17 cellular contexts compared by ENCODE assay signal in the genomic region with DNA sequence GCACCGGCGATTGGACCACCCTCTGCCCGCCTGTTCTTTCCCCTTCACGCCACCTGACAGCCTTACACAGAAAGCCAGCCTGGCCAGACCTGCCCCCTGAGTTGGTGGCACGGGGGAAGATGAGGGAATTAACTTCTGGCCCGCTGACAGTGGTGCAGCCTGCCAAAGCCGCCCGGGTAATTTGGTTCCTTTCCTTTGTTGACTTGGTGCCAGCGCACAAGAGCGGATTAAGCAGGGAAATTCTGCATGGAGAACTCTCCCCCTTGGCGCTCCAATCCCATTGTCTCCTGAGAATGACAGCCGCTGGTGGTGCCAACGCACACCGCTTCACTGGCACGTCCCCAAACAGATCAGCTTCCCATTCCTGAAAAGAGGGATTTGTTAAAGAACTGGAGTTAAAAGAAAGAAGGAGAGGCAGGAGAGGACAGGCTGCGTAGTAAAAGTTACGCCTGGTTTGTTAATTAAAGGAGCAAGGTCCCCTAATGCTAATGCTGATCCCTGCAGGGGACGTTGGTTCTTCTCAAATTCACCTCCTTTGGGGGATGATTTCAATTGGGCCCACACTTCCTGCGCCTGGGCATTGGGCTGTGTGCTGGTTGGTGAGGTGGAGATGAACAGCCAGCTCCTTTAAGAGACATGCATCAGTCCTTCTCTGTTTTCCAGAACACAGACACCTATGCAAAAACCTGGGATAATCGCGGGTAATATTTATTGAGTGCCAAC.
DNase-seq lines count a peak whose midpoint lies in the region; ATAC-seq and TF ChIP-seq lines count a peak whose summit lies in the region.
"Had no signal": no experiment of that assay in that cellular context is flagged by ENCODE, and none has a peak within 500 bp of the region (broad histone marks: within the 10 kb centered on the region; RNA-seq: fewer than 3 reads in every experiment).

No MANE protein-coding gene starts in this region.

- H3K79me1 ChIP-seq in neuronal stem cell (ENCODE audit: low read depth, low read length) = no peaks in the 10 kb centered on the region

- peaks cover 3% of the 10 kb centered on the region for H3K9me3 Mint-ChIP-seq in WTC11
- H3K9me3 Mint-ChIP-seq: activated CD4-positive, alpha-beta T cell treated with anti-CD3 and anti-CD28 coated beads, Interleukin-2, amount 10 ng/mL, durations not matched to agents 7 days and 5 days had no signal

- peaks cover 39% of the 10 kb centered on the region for H3K4me1 Mint-ChIP-seq in WTC11
- H3K4me1 Mint-ChIP-seq: activated CD4-positive, alpha-beta T cell treated with anti-CD3 and anti-CD28 coated beads, Interleukin-2, amount 10 ng/mL, durations not matched to agents 7 days and 5 days had no signal

- H2BK12ac ChIP-seq in neuronal stem cell (ENCODE audit: low read length) = peak overlapping the region; percentile 63

- POLR2A ChIA-PET in WTC11 (lab: Charles Lee) = no interaction called here

- H3K4me3 Mint-ChIP-seq in WTC11 = no peak overlapping the region
- H3K4me3 Mint-ChIP-seq: activated CD4-positive, alpha-beta T cell treated with anti-CD3 and anti-CD28 coated beads, Interleukin-2, amount 10 ng/mL, durations not matched to agents 7 days and 5 days had no signal

- CTCF ChIA-PET in WTC11 (lab: Charles Lee) = interaction anchor here (0.9 to 1.3 kb wide), 2 partner anchors 9 to 55 kb away, joined by 3 to 4 read pairs; no protein-coding TSS in a partner anchor

- H3K27ac ChIP-seq in neuronal stem cell (replicated peaks; ENCODE audit: low read length) = no peak overlapping the region
- H3K27ac ChIP-seq: esophagus muscularis mucosa, heart left ventricle, skin epidermis had no signal

- H3K36me3 Mint-ChIP-seq in WTC11 = no peaks in the 10 kb centered on the region

- no peak overlapping the region for H3K4me2 ChIP-seq in neuronal stem cell (ENCODE audit: insufficient read depth, low read length, poor library complexity, severe bottlenecking)

- no peak overlapping the region for H2BK5ac ChIP-seq in neuronal stem cell (ENCODE audit: low read length)

- H3K14ac ChIP-seq in neuronal stem cell (ENCODE audit: low read length) = no peak overlapping the region

- H4K91ac ChIP-seq in neuronal stem cell (ENCODE audit: low read depth, low read length, poor library complexity) = no peak overlapping the region

- no peak overlapping the region for H2BK120ac ChIP-seq in neuronal stem cell (ENCODE audit: low read depth, low read length)

- H3K9me3 ChIP-seq in neuronal stem cell (replicated peaks in 1 of 2; ENCODE audit: control insufficient read depth in 2 of 2, insufficient read depth in 1 of 2, low read depth in 1 of 2, low read length in 2 of 2) = peaks cover 2 to 3% of the 10 kb centered on the region in 2 donors
- H3K9me3 ChIP-seq: esophagus muscularis mucosa, heart left ventricle had no signal

- ATAC-seq in WTC11 = peak; percentile 60
- ATAC-seq in GM18873 (IDR thresholded peaks at IDR 0.05; ENCODE audit: low FRiP score, unreplicated experiment) = no peak
- ATAC-seq in HG03442 (IDR thresholded peaks at IDR 0.05; ENCODE audit: unreplicated experiment) = no peak
- ATAC-seq: SK-N-SH treated with all-trans-retinoic acid at 6 μM for 48 hours had no signal

- H3K4me1 ChIP-seq in neuronal stem cell (ENCODE audit: control insufficient read depth in 2 of 2, insufficient read depth in 1 of 2, low read depth in 1 of 2, low read length in 2 of 2) = peaks cover 21 to 34% of the 10 kb centered on the region in 2 donors
- H3K4me1 ChIP-seq: heart left ventricle had no signal

- H3K27ac Mint-ChIP-seq in WTC11 = no peak overlapping the region; the same call in 1 of the 2 replicates
- H3K27ac Mint-ChIP-seq: activated CD4-positive, alpha-beta T cell treated with anti-CD3 and anti-CD28 coated beads, Interleukin-2, amount 10 ng/mL, durations not matched to agents 7 days and 5 days had no signal

- no peak for TF ChIP-seq CTCF in WTC11 (IDR thresholded peaks at IDR 0.05)

- WGBS in neuronal stem cell (ENCODE audit: extremely low coverage in 2 of 2, insufficient read length in 2 of 2, insufficient replicate concordance in 1 of 2), 2 donors = no CpG with 5 or more reads among the region's 21 CpGs

- H3K4me3 ChIP-seq in neuronal stem cell (ENCODE audit: low read length in 2 of 2) = no peak overlapping the region
- H3K4me3 ChIP-seq: esophagus muscularis mucosa, heart left ventricle, skin epidermis had no signal

- no peak overlapping the region for H4K8ac ChIP-seq in neuronal stem cell (ENCODE audit: low read depth, low read length)

- no peaks in the 10 kb centered on the region for H3K27me3 ChIP-seq in neuronal stem cell (ENCODE audit: control insufficient read depth in 3 of 3, insufficient read depth in 3 of 3, low read depth in 1 of 3, low read length in 3 of 3)
- H3K27me3 ChIP-seq: esophagus muscularis mucosa, heart left ventricle had no signal

- no peaks in the 10 kb centered on the region; the same call in 1 of the 2 replicates for H3K27me3 Mint-ChIP-seq in WTC11 (ENCODE audit: low read depth)
- H3K27me3 Mint-ChIP-seq: activated CD4-positive, alpha-beta T cell treated with anti-CD3 and anti-CD28 coated beads, Interleukin-2, amount 10 ng/mL, durations not matched to agents 7 days and 5 days had no signal

- peak; percentile 26 for DNase-seq in Daoy (ENCODE audit: low read depth)
- DNase-seq in NCI-H128 (lab: John Stamatoyannopoulos, UW; ENCODE audit: unreplicated experiment) = peak; percentile 74
- DNase-seq in WTC11 (ENCODE audit: low spot score) = no peak
- DNase-seq in neuronal stem cell (ENCODE audit: low spot score) = no peak
- DNase-seq in NCI-H1436 treated with DMSO at 0.1 percent for 48 hours (lab: John Stamatoyannopoulos, UW) = no peak
- DNase-seq in activated CD8-positive, alpha-beta memory T cell treated with anti-CD3 and anti-CD28 coated beads, Interleukin-2, amount 50 U/mL, for 48 hours = no peak
- DNase-seq: activated CD4-positive, alpha-beta T cell treated with anti-CD3 and anti-CD28 coated beads, Interleukin-2, amount 10 ng/mL, durations not matched to agents 7 days and 5 days; activated naive CD4-positive, alpha-beta T cell treated with anti-CD3 and anti-CD28 coated beads, Interleukin-2, amount 50 U/mL, for 16 hours; AML-193; NCI-H510A; occipital lobe had no signal

- H3K23ac ChIP-seq in neuronal stem cell (ENCODE audit: low read depth, low read length, poor library complexity) = no peak overlapping the region

- H3K36me3 ChIP-seq in neuronal stem cell (replicated peaks in 1 of 2; ENCODE audit: control insufficient read depth in 2 of 2, insufficient read depth in 2 of 2, low read length in 2 of 2) = no peaks in the 10 kb centered on the region
- H3K36me3 ChIP-seq: esophagus muscularis mucosa, heart left ventricle had no signal

- peak overlapping the region; percentile 73 for H3K18ac ChIP-seq in neuronal stem cell (ENCODE audit: low read length)

- no peak overlapping the region for H3K9ac ChIP-seq in neuronal stem cell (ENCODE audit: low read depth, low read length, poor library complexity)

- peak overlapping the region; percentile 79 for H2AK5ac ChIP-seq in neuronal stem cell (ENCODE audit: low read depth, low read length)

- peak overlapping the region; percentile 45 for H2BK15ac ChIP-seq in neuronal stem cell (ENCODE audit: low read length)

- no peak overlapping the region for H3K4ac ChIP-seq in neuronal stem cell (ENCODE audit: low read length)

- no peak overlapping the region for H2AFZ ChIP-seq in neuronal stem cell (ENCODE audit: low read length)

TF ChIP-seq in WTC11, 78 proteins besides CTCF, POLR2A, EP300 and RAD21:
- TF ChIP-seq, protein P1, sequence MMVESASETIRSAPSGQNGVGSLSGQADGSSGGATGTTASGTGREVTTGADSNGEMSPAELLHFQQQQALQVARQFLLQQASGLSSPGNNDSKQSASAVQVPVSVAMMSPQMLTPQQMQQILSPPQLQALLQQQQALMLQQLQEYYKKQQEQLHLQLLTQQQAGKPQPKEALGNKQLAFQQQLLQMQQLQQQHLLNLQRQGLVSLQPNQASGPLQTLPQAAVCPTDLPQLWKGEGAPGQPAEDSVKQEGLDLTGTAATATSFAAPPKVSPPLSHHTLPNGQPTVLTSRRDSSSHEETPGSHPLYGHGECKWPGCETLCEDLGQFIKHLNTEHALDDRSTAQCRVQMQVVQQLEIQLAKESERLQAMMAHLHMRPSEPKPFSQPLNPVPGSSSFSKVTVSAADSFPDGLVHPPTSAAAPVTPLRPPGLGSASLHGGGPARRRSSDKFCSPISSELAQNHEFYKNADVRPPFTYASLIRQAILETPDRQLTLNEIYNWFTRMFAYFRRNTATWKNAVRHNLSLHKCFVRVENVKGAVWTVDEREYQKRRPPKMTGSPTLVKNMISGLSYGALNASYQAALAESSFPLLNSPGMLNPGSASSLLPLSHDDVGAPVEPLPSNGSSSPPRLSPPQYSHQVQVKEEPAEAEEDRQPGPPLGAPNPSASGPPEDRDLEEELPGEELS (CRISPR knock-in tag; IDR thresholded peaks at IDR 0.05) = no peak
- TF ChIP-seq FOXP1 (CRISPR knock-in tag; IDR thresholded peaks at IDR 0.05; ENCODE audit: borderline replicate concordance) = no peak
- no peak for TF ChIP-seq ZBTB21 (CRISPR knock-in tag; IDR thresholded peaks at IDR 0.05; ENCODE audit: borderline replicate concordance)
- no peak for TF ChIP-seq RORB (CRISPR knock-in tag; IDR thresholded peaks at IDR 0.05)
- TF ChIP-seq JAZF1 (CRISPR knock-in tag; IDR thresholded peaks at IDR 0.05) = no peak

Comparison
In these comparisons a context has a peak if more than half of its experiments do, and no peak if none do; other contexts are left out.
1. DNase-seq: peak in Daoy (single experiment) and NCI-H128 (single experiment); none in WTC11 (single experiment), neuronal stem cell (single experiment), NCI-H1436 treated with DMSO at 0.1 percent for 48 hours (single experiment) and activated CD8-positive, alpha-beta memory T cell treated with anti-CD3 and anti-CD28 coated beads, Interleukin-2, amount 50 U/mL, for 48 hours (single experiment).